In genomic region chr3:70815817-70816216, GRCh38 we compare ENCODE assay signal across 24 cellular contexts.
"Had no signal": no experiment of that assay in that cellular context is flagged by ENCODE, and none has a peak within 500 bp of the region (broad histone marks: within the 10 kb centered on the region; RNA-seq: fewer than 3 reads in every experiment).

No MANE protein-coding gene starts in this region.

- H3K4me3 ChIP-seq: dorsolateral prefrontal cortex, esophagus squamous epithelium, lung, prostate gland, right atrium auricular region, smooth muscle cell, suprapubic skin, transverse colon, upper lobe of right lung, uterus had no signal

- H3K27ac ChIP-seq: dorsolateral prefrontal cortex, esophagus squamous epithelium, neutrophil, prostate gland, right atrium auricular region, suprapubic skin, transverse colon, upper lobe of right lung, uterus had no signal

- DNase-seq: dorsolateral prefrontal cortex; effector CD4-positive, alpha-beta T cell; esophagus squamous epithelium; hypothalamus; immature natural killer cell; naive B cell; stimulated activated CD4-positive, alpha-beta T cell treated with anti-CD3 and anti-CD28 coated beads, Interleukin-12 subunit alpha, Interleukin-12 subunit beta, amount 100 ng/mL, for 4 hours; stimulated activated CD4-positive, alpha-beta T cell treated with anti-CD3 and anti-CD28 coated beads, Interleukin-1b, Interleukin-23, amount 100 ng/mL, for 48 hours; stimulated activated CD4-positive, alpha-beta T cell treated with anti-CD3 and anti-CD28 coated beads, Interleukin-4, amount 100 ng/mL, for 1 hour; stimulated activated CD8-positive, alpha-beta memory T cell treated with anti-CD3 and anti-CD28 coated beads, Interleukin-4, amount 100 ng/mL, for 48 hours; stimulated activated naive CD4-positive, alpha-beta T cell; stimulated activated naive CD8-positive, alpha-beta T cell treated with anti-CD3 and anti-CD28 coated beads, Interleukin-15, amount 100 ng/mL, for 72 hours; transverse colon; upper lobe of right lung; uterus had no signal

- H3K27me3 ChIP-seq: dorsolateral prefrontal cortex, esophagus squamous epithelium, neutrophil, right atrium auricular region, suprapubic skin, transverse colon, upper lobe of right lung, uterus had no signal

- H3K4me1 ChIP-seq: prostate gland, right atrium auricular region, suprapubic skin, transverse colon, upper lobe of right lung, uterus had no signal

- ATAC-seq: left lobe of liver; natural killer cell treated with Interleukin-12 subunit alpha and Interleukin-12 subunit beta and Interleukin-15 and Interleukin-18, amount 100 ng/mL, for 72 hours; sciatic nerve; stimulated activated naive CD8-positive, alpha-beta T cell treated with anti-CD3 and anti-CD28 coated beads, Interleukin-15, amount 100 ng/mL, for 72 hours; upper lobe of right lung had no signal

- H3K36me3 ChIP-seq: esophagus squamous epithelium, neutrophil, prostate gland, right atrium auricular region, suprapubic skin, transverse colon, upper lobe of right lung, uterus had no signal

- H3K9me3 ChIP-seq: esophagus squamous epithelium, neutrophil, prostate gland, suprapubic skin, transverse colon, upper lobe of right lung had no signal
